In genomic region chr1:42846257-42847110, GRCh38 we compare ENCODE assay signal across 8 cellular contexts. TPM values are rescaled to one million over a fixed set of nuclear protein-coding genes. Genes with fewer than 3 reads are reported as not detected.
DNase-seq lines count a peak whose midpoint lies in the region; ATAC-seq, FAIRE-seq and TF ChIP-seq lines count a peak whose summit lies in the region.

Gene ZNF691, plus strand, starts transcription at chr1:42846613. Its CDS starts 3,046 bp downstream, at chr1:42849659.

- POLR2A ChIA-PET in AG04450 (lab: Yijun Ruan, JAX): interaction anchor here (0.6 to 3.0 kb wide), 6 partner anchors 22 to 1961 kb away, joined by 3 to 16 read pairs (median 4); partner anchors contain the start of genes C1orf50, ERMAP, P3H1 and SVBP

- H3K4me3 ChIP-seq in AG04450 (ENCODE audit: low read depth, low read length) (peak within 1 kb of the TSS; percentile 95), WERI-Rb-1 (ENCODE audit: low read depth, low read length) (peak within 1 kb of the TSS; percentile 60), bronchial epithelial cell (ENCODE audit: low read depth, low read length) (peak within 1 kb of the TSS; percentile 76), smooth muscle cell (peak within 1 kb of the TSS; percentile 81)

- H3K27me3 ChIP-seq in AG04450 (ENCODE audit: control insufficient read depth, insufficient read depth, low read length): no peaks in the 10 kb centered on the region
- H3K27me3 ChIP-seq in WERI-Rb-1 (ENCODE audit: insufficient read depth, low read depth, severe bottlenecking): no peaks in the 10 kb centered on the region
- no peaks in the 10 kb centered on the region for H3K27me3 ChIP-seq in bronchial epithelial cell (ENCODE audit: control insufficient read depth, insufficient read depth, low read length)
- no peaks in the 10 kb centered on the region for H3K27me3 ChIP-seq in smooth muscle cell (ENCODE audit: low read depth)

- CTCF ChIA-PET in AG04450 (lab: Charles Lee): interaction anchor here (0.5 to 2.1 kb wide), 27 partner anchors 8 to 1157 kb away, joined by 3 to 18 read pairs (median 4); no protein-coding TSS in a partner anchor

- ATAC-seq in GM18868 (IDR thresholded peaks at IDR 0.05; ENCODE audit: unreplicated experiment) (peak; percentile 90), HG03108 (IDR thresholded peaks at IDR 0.05; ENCODE audit: unreplicated experiment) (peak; percentile 89)

- H3K4me2 ChIP-seq in smooth muscle cell: peak within 1 kb of the TSS; percentile 97

- H3K9me3 ChIP-seq in AG04450 (ENCODE audit: control insufficient read depth, insufficient read depth, low read length) (peaks cover 9% of the 10 kb centered on the region), WERI-Rb-1 (ENCODE audit: severe bottlenecking) (no peaks in the 10 kb centered on the region), smooth muscle cell (replicated peaks; ENCODE audit: low read depth) (no peaks in the 10 kb centered on the region)

- peak; percentile 59 for TF ChIP-seq CTCF in AG04450 (IDR thresholded peaks at IDR 0.05; ENCODE audit: low read depth, low read length)
- TF ChIP-seq CTCF in WERI-Rb-1 (IDR thresholded peaks at IDR 0.05; ENCODE audit: low read depth, low read length): peak; percentile 41
- TF ChIP-seq CTCF in bronchial epithelial cell (IDR thresholded peaks at IDR 0.05; ENCODE audit: insufficient read depth, low read length, severe bottlenecking): peak; percentile 52
- peak; percentile 9 for TF ChIP-seq CTCF in smooth muscle cell (IDR thresholded peaks at IDR 0.05; ENCODE audit: borderline replicate concordance, insufficient read depth, poor library complexity, severe bottlenecking)

- no peaks in the 10 kb centered on the region for H4K20me1 ChIP-seq in smooth muscle cell (ENCODE audit: low read depth)

- H2AFZ ChIP-seq in smooth muscle cell (ENCODE audit: low read depth): peak within 1 kb of the TSS; percentile 92

- FAIRE-seq in bronchial epithelial cell (lab: Jason Lieb, UNC): peak; percentile 32

- peaks cover 14% of the 10 kb centered on the region for H3K79me2 ChIP-seq in smooth muscle cell (ENCODE audit: low read depth)

- peak within 1 kb of the TSS; percentile 60 for H3K9ac ChIP-seq in smooth muscle cell (ENCODE audit: low read depth)

- DNase-seq in AG04450 (ENCODE audit: low read depth, low spot score): peak; percentile 91
- DNase-seq in NCI-H2171 treated with DMSO at 0.1 percent for 48 hours (lab: John Stamatoyannopoulos, UW): peak; percentile 97
- peak; percentile 94 for DNase-seq in WERI-Rb-1
- peak; percentile 97 for DNase-seq in bronchial epithelial cell (ENCODE audit: low read depth)
- DNase-seq in iPS-NIHi7 (ENCODE audit: extremely low spot score): peak; percentile 99
- peak; percentile 57 for DNase-seq in smooth muscle cell (lab: John Stamatoyannopoulos, UW; ENCODE audit: unreplicated experiment)

- no peaks in the 10 kb centered on the region for H3F3A ChIP-seq in smooth muscle cell (ENCODE audit: low read depth)

- H3K36me3 ChIP-seq in WERI-Rb-1 (peaks cover 17% of the 10 kb centered on the region), bronchial epithelial cell (ENCODE audit: control insufficient read depth, insufficient read depth, low read length) (peaks cover 2% of the 10 kb centered on the region), smooth muscle cell (ENCODE audit: low read depth) (peaks cover 19% of the 10 kb centered on the region)

- WGBS in smooth muscle cell (ENCODE audit: low lambda C conversion rate): under 1% methylated on average over 48 of the region's 50 CpGs

- H3K4me1 ChIP-seq in smooth muscle cell (ENCODE audit: low read depth): peaks cover 14% of the 10 kb centered on the region

- no peak within 1 kb of the TSS for H3K27ac ChIP-seq in AG04450 (ENCODE audit: low read depth, low read length)
- peak within 1 kb of the TSS; percentile 89 for H3K27ac ChIP-seq in WERI-Rb-1
- no peak within 1 kb of the TSS for H3K27ac ChIP-seq in smooth muscle cell (ENCODE audit: low read depth)

RNA-seq across cellular contexts. Expression of gene ZNF691, which starts in this region (rescaled TPM):
- polyA plus RNA-seq in AG04450 (2011; rRNA removed) (5.6 and 6.3 TPM in 2 replicates), smooth muscle cell (4.8 and 10.2 TPM in 2 replicates)
- 6.6 and 6.9 TPM in 2 replicates for polyA minus RNA-seq in AG04450 (2011; rRNA and poly(A)+ RNA removed)
- total RNA-seq in bronchial epithelial cell (4.5 and 6.8 TPM in 2 replicates), smooth muscle cell (4.2 and 7.2 TPM in 2 replicates)

Comparison
In these comparisons a context has a peak if more than half of its experiments do, and no peak if none do; other contexts are left out.
1. CTCF ChIP-seq: peak in every context shown above with its lines; median percentile 59 in AG04450; 52 in bronchial epithelial cell; 41 in WERI-Rb-1; 9 in smooth muscle cell.